ENCODE assay signal across 8 cellular contexts in genomic region chr15:74127954-74128784, GRCh38. TPM values are rescaled to one million over a fixed set of nuclear protein-coding genes. Genes with fewer than 3 reads are reported as not detected.
DNase-seq lines count a peak whose midpoint lies in the region; ATAC-seq and TF ChIP-seq lines count a peak whose summit lies in the region.

No MANE protein-coding gene starts in this region.

- H3K27me3 Mint-ChIP-seq in activated T-cell treated with anti-CD3 and anti-CD28 coated beads, Interleukin-2, amount 50 U/mL, for 72 hours (ENCODE audit: low read depth), result peaks cover 87% of the 10 kb centered on the region
- peaks cover 94% of the 10 kb centered on the region for H3K27me3 Mint-ChIP-seq in stimulated activated naive CD8-positive, alpha-beta T cell treated with anti-CD3 and anti-CD28 coated beads, Interleukin-15, amount 100 ng/mL, for 72 hours

- DNase-seq in activated T-cell treated with anti-CD3 and anti-CD28 coated beads, Interleukin-2, amount 50 U/mL, for 72 hours, result no peak
- no peak for DNase-seq in stimulated activated naive CD8-positive, alpha-beta T cell treated with anti-CD3 and anti-CD28 coated beads, Interleukin-15, amount 100 ng/mL, for 72 hours
- DNase-seq in SW 1271 (lab: John Stamatoyannopoulos, UW), result no peak

- peaks cover 88% of the 10 kb centered on the region for H3K27me3 ChIP-seq in iPS-15b (ENCODE audit: control insufficient read depth, insufficient read depth, low read length)

- H3K9me3 Mint-ChIP-seq in activated T-cell treated with anti-CD3 and anti-CD28 coated beads, Interleukin-2, amount 50 U/mL, for 72 hours, result no peaks in the 10 kb centered on the region
- H3K9me3 Mint-ChIP-seq in stimulated activated naive CD8-positive, alpha-beta T cell treated with anti-CD3 and anti-CD28 coated beads, Interleukin-15, amount 100 ng/mL, for 72 hours, result no peaks in the 10 kb centered on the region

- H3K4me3 ChIP-seq in iPS-15b (ENCODE audit: low read depth, low read length), result peak overlapping the region; percentile 58

- H3K27ac Mint-ChIP-seq in activated T-cell treated with anti-CD3 and anti-CD28 coated beads, Interleukin-2, amount 50 U/mL, for 72 hours, result no peak overlapping the region
- H3K27ac Mint-ChIP-seq in stimulated activated naive CD8-positive, alpha-beta T cell treated with anti-CD3 and anti-CD28 coated beads, Interleukin-15, amount 100 ng/mL, for 72 hours, result peak overlapping the region in 1 of 2 donors; percentile 24

- H3K36me3 ChIP-seq in iPS-15b (ENCODE audit: control insufficient read depth, insufficient read depth, low read length), result peaks cover 2% of the 10 kb centered on the region

- H3K9me3 ChIP-seq in iPS-15b (ENCODE audit: control insufficient read depth, insufficient read depth, low read length), result no peaks in the 10 kb centered on the region

- TF ChIP-seq POLR2A in GM18505 (IDR thresholded peaks at IDR 0.05; ENCODE audit: borderline replicate concordance, extremely low read depth, insufficient read depth, insufficient read length), result no peak

- peak overlapping the region; percentile 63 to 68 for H3K4me3 Mint-ChIP-seq in activated T-cell treated with anti-CD3 and anti-CD28 coated beads, Interleukin-2, amount 50 U/mL, for 72 hours
- peak overlapping the region; percentile 72 to 78 for H3K4me3 Mint-ChIP-seq in stimulated activated naive CD8-positive, alpha-beta T cell treated with anti-CD3 and anti-CD28 coated beads, Interleukin-15, amount 100 ng/mL, for 72 hours

- H3K4me1 Mint-ChIP-seq in activated T-cell treated with anti-CD3 and anti-CD28 coated beads, Interleukin-2, amount 50 U/mL, for 72 hours (ENCODE audit: low read depth), result peaks cover 31% of the 10 kb centered on the region
- H3K4me1 Mint-ChIP-seq in stimulated activated naive CD8-positive, alpha-beta T cell treated with anti-CD3 and anti-CD28 coated beads, Interleukin-15, amount 100 ng/mL, for 72 hours, result peaks cover 52% of the 10 kb centered on the region

- no peak overlapping the region for H3K9ac ChIP-seq in iPS-15b (ENCODE audit: low read depth, low read length)

- peaks cover 30% of the 10 kb centered on the region for H3K4me1 ChIP-seq in iPS-15b (ENCODE audit: control insufficient read depth, insufficient read depth, low read length)

- H3K36me3 Mint-ChIP-seq in activated T-cell treated with anti-CD3 and anti-CD28 coated beads, Interleukin-2, amount 50 U/mL, for 72 hours (ENCODE audit: insufficient read depth in 2 of 2), result no peaks in the 10 kb centered on the region

- ATAC-seq in HG03521 (IDR thresholded peaks at IDR 0.05; ENCODE audit: unreplicated experiment) (peak; percentile 10), HG03460 (IDR thresholded peaks at IDR 0.05; ENCODE audit: unreplicated experiment) (no peak), HG03159 (IDR thresholded peaks at IDR 0.05; ENCODE audit: unreplicated experiment) (no peak), GM18505 (IDR thresholded peaks at IDR 0.05; ENCODE audit: unreplicated experiment) (no peak)
- ATAC-seq in activated T-cell treated with anti-CD3 and anti-CD28 coated beads, Interleukin-2, amount 50 U/mL, for 72 hours (replicated peaks in 1 of 2), result peak; percentile 5 to 15
- ATAC-seq in stimulated activated naive CD8-positive, alpha-beta T cell treated with anti-CD3 and anti-CD28 coated beads, Interleukin-15, amount 100 ng/mL, for 72 hours, result peak; percentile 24

RNA-seq across cellular contexts. Expression of gene ISLR2, which starts 2.2 kb away (rescaled TPM):
- under 1 TPM in 1 of 2 donors, not detected in 1; 0.62 TPM for total RNA-seq in activated T-cell treated with anti-CD3 and anti-CD28 coated beads, Interleukin-2, amount 50 U/mL, for 72 hours

RNA-seq across cellular contexts. Expression of gene ISLR, which starts 45.3 kb away (rescaled TPM):
- total RNA-seq in activated T-cell treated with anti-CD3 and anti-CD28 coated beads, Interleukin-2, amount 50 U/mL, for 72 hours, result under 1 TPM in 1 of 2 donors, not detected in 1; 0.12 TPM

RNA-seq across cellular contexts. Expression of gene GOLGA6A, which starts 45.8 kb away (rescaled TPM):
- total RNA-seq in activated T-cell treated with anti-CD3 and anti-CD28 coated beads, Interleukin-2, amount 50 U/mL, for 72 hours, result under 1 TPM; 0.46 to 0.53 TPM

Comparison
In these comparisons a context has a peak if more than half of its experiments do, and no peak if none do; other contexts are left out.
1. ATAC-seq: peak in HG03521 (single experiment), activated T-cell treated with anti-CD3 and anti-CD28 coated beads, Interleukin-2, amount 50 U/mL, for 72 hours (2 of 2) and stimulated activated naive CD8-positive, alpha-beta T cell treated with anti-CD3 and anti-CD28 coated beads, Interleukin-15, amount 100 ng/mL, for 72 hours (single experiment); none in HG03460 (single experiment), HG03159 (single experiment) and GM18505 (single experiment).